Comparison of ENCODE assay signal across 1 cellular context in the genomic region with DNA sequence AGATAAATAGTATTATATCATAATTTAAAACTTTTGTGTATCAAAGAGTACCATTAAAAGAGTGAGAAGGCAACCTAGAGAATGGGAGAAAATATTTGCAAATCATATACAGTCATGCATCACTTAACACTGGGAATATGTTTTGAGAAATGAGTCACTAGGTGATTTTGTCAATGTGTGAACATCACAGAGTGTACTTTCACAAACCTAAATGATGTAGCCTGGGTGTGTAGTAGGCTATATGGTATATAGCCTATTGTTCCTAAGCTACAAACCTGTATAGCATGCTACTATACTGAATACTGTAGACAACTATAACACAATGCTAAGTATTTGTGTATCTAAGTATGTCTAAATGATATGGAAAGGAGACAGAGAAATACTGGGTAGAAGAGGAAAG.
TF ChIP-seq lines count a peak whose summit lies in the region.

No MANE protein-coding gene starts in this region.

TF ChIP-seq in GM12891, 5 proteins besides CTCF, POLR2A, EP300 and RAD21:
- no peak for TF ChIP-seq PAX5 (IDR thresholded peaks at IDR 0.05; ENCODE audit: insufficient read depth, low read length, severe bottlenecking)
- TF ChIP-seq TAF1 (IDR thresholded peaks at IDR 0.05; ENCODE audit: low read depth, low read length) = no peak
- no peak for TF ChIP-seq SPI1 (IDR thresholded peaks at IDR 0.05; ENCODE audit: low read depth, low read length)
- no peak for TF ChIP-seq POU2F2 (IDR thresholded peaks at IDR 0.05; ENCODE audit: low read depth, low read length)
- no peak for TF ChIP-seq POLR2AphosphoS5 (IDR thresholded peaks at IDR 0.05; ENCODE audit: low read depth, low read length)
